Comparison of ENCODE assay signal across 8 cellular contexts in genomic region chr5:178114325-178115135, GRCh38. TPM values are rescaled to one million over a fixed set of nuclear protein-coding genes. Genes with fewer than 3 reads are reported as not detected.
DNase-seq lines count a peak whose midpoint lies in the region; ATAC-seq and TF ChIP-seq lines count a peak whose summit lies in the region.

No MANE protein-coding gene starts in this region.

- peaks cover 38% of the 10 kb centered on the region for H3K27me3 Mint-ChIP-seq in activated CD4-positive, alpha-beta T cell treated with anti-CD3 and anti-CD28 coated beads, Interleukin-2, amount 10 ng/mL, durations not matched to agents 7 days and 5 days
- H3K27me3 Mint-ChIP-seq in endothelial cell (ENCODE audit: unreplicated experiment) (peaks cover 25% of the 10 kb centered on the region), neural crest cell (ENCODE audit: low read depth) (peaks cover 51% of the 10 kb centered on the region)

- peaks cover 38% of the 10 kb centered on the region for H3K4me1 Mint-ChIP-seq in activated CD4-positive, alpha-beta T cell treated with anti-CD3 and anti-CD28 coated beads, Interleukin-2, amount 10 ng/mL, durations not matched to agents 7 days and 5 days
- H3K4me1 Mint-ChIP-seq in endothelial cell (ENCODE audit: unreplicated experiment) (peaks cover 36% of the 10 kb centered on the region), neural crest cell (peaks cover 32% of the 10 kb centered on the region)

- H3K9me3 Mint-ChIP-seq in activated CD4-positive, alpha-beta T cell treated with anti-CD3 and anti-CD28 coated beads, Interleukin-2, amount 10 ng/mL, durations not matched to agents 7 days and 5 days, result no peaks in the 10 kb centered on the region
- H3K9me3 Mint-ChIP-seq in endothelial cell (ENCODE audit: unreplicated experiment) (no peaks in the 10 kb centered on the region), neural crest cell (no peaks in the 10 kb centered on the region)

- H3K4me3 Mint-ChIP-seq in activated CD4-positive, alpha-beta T cell treated with anti-CD3 and anti-CD28 coated beads, Interleukin-2, amount 10 ng/mL, durations not matched to agents 7 days and 5 days, result peak overlapping the region; percentile 81
- H3K4me3 Mint-ChIP-seq in endothelial cell (ENCODE audit: unreplicated experiment) (peak overlapping the region; percentile 99), neural crest cell (peak overlapping the region; percentile 85)

- POLR2A ChIA-PET in activated CD4-positive, alpha-beta T cell treated with anti-CD3 and anti-CD28 coated beads, Interleukin-2, amount 10 ng/mL, durations not matched to agents 7 days and 5 days (lab: Charles Lee), result no interaction called here

- peak; percentile 15 for DNase-seq in NCI-H82 (lab: John Stamatoyannopoulos, UW)
- no peak for DNase-seq in NCI-H82 treated with DMSO at 0.1 percent for 48 hours (lab: John Stamatoyannopoulos, UW; ENCODE audit: unreplicated experiment)
- peak; percentile 36 for DNase-seq in activated CD4-positive, alpha-beta T cell treated with anti-CD3 and anti-CD28 coated beads, Interleukin-2, amount 10 ng/mL, durations not matched to agents 7 days and 5 days
- DNase-seq in endothelial cell (ENCODE audit: low spot score), result no peak
- DNase-seq in neural crest cell (ENCODE audit: low read depth, low spot score), result no peak
- no peak for DNase-seq in DMS153 (lab: John Stamatoyannopoulos, UW)
- no peak for DNase-seq in cortex of kidney (lab: John Stamatoyannopoulos, UW)

- CTCF ChIA-PET in activated CD4-positive, alpha-beta T cell treated with anti-CD3 and anti-CD28 coated beads, Interleukin-2, amount 10 ng/mL, durations not matched to agents 7 days and 5 days (lab: Charles Lee), result interaction anchor here (1.4 kb wide), 1 partner anchor 20 kb away, joined by 3 read pairs; no protein-coding TSS in a partner anchor

- TF ChIP-seq CTCF in endothelial cell (IDR thresholded peaks at IDR 0.05; ENCODE audit: unreplicated experiment), result no peak
- TF ChIP-seq CTCF in neural crest cell (conservative IDR thresholded peaks at IDR 0.05), result no peak

- H3K27ac Mint-ChIP-seq in activated CD4-positive, alpha-beta T cell treated with anti-CD3 and anti-CD28 coated beads, Interleukin-2, amount 10 ng/mL, durations not matched to agents 7 days and 5 days, result peak overlapping the region; percentile 57
- H3K27ac Mint-ChIP-seq in endothelial cell (ENCODE audit: unreplicated experiment) (peak overlapping the region; percentile 92), neural crest cell (ENCODE audit: unreplicated experiment) (no peak overlapping the region)

- H3K36me3 Mint-ChIP-seq in activated CD4-positive, alpha-beta T cell treated with anti-CD3 and anti-CD28 coated beads, Interleukin-2, amount 10 ng/mL, durations not matched to agents 7 days and 5 days (ENCODE audit: low read depth), result no peaks in the 10 kb centered on the region
- peaks cover 21% of the 10 kb centered on the region for H3K36me3 Mint-ChIP-seq in endothelial cell (ENCODE audit: low read depth, unreplicated experiment)
- H3K36me3 Mint-ChIP-seq in neural crest cell (ENCODE audit: low read depth), result no peaks in the 10 kb centered on the region

- ATAC-seq in HG03439 (IDR thresholded peaks at IDR 0.05; ENCODE audit: unreplicated experiment), result no peak

RNA-seq across cellular contexts. Expression of gene N4BP3, which starts 1.2 kb away (rescaled TPM):
- total RNA-seq in activated CD4-positive, alpha-beta T cell treated with anti-CD3 and anti-CD28 coated beads, Interleukin-2, amount 10 ng/mL, durations not matched to agents 7 days and 5 days, result 1 to 10 TPM; 1.3 to 1.5 TPM
- total RNA-seq in endothelial cell (ENCODE audit: unreplicated experiment) (107 TPM), neural crest cell (1.3 and 1.4 TPM in 2 replicates)

RNA-seq across cellular contexts. Expression of gene RMND5B, which starts 16.3 kb away (rescaled TPM):
- 10 to 100 TPM; 21.4 to 22.7 TPM for total RNA-seq in activated CD4-positive, alpha-beta T cell treated with anti-CD3 and anti-CD28 coated beads, Interleukin-2, amount 10 ng/mL, durations not matched to agents 7 days and 5 days
- 70.4 TPM for total RNA-seq in endothelial cell (ENCODE audit: unreplicated experiment)
- 42.4 and 43.5 TPM in 2 replicates for total RNA-seq in neural crest cell

RNA-seq across cellular contexts. Expression of gene NHP2, which starts 39.2 kb away (rescaled TPM):
- total RNA-seq in activated CD4-positive, alpha-beta T cell treated with anti-CD3 and anti-CD28 coated beads, Interleukin-2, amount 10 ng/mL, durations not matched to agents 7 days and 5 days, result 100 to 1,000 TPM; 145 TPM
- 84.7 TPM for total RNA-seq in endothelial cell (ENCODE audit: unreplicated experiment)
- 169 and 174 TPM in 2 replicates for total RNA-seq in neural crest cell

Comparison
In these comparisons a context has a peak if more than half of its experiments do, and no peak if none do; other contexts are left out.
1. DNase-seq: peak in NCI-H82 (single experiment) and activated CD4-positive, alpha-beta T cell treated with anti-CD3 and anti-CD28 coated beads, Interleukin-2, amount 10 ng/mL, durations not matched to agents 7 days and 5 days (single experiment); none in NCI-H82 treated with DMSO at 0.1 percent for 48 hours (single experiment), endothelial cell (single experiment), neural crest cell (single experiment), DMS153 (single experiment) and cortex of kidney (single experiment).
2. RNA of gene N4BP3, which starts 1.2 kb away (total RNA-seq): 107 TPM in endothelial cell (single experiment); 1.3 to 1.5 TPM in activated CD4-positive, alpha-beta T cell treated with anti-CD3 and anti-CD28 coated beads, Interleukin-2, amount 10 ng/mL, durations not matched to agents 7 days and 5 days and 1.3 to 1.4 TPM in neural crest cell; every median in the first group is over 10 times any median in the second.
3. Peak in every context shown above with its lines, with median percentiles within 50 percentile points of each other: H3K4me3 Mint-ChIP-seq.